ENCODE assay signal across 8 cellular contexts in genomic region chr11:67354314-67355022, GRCh38. TPM values are rescaled to one million over a fixed set of nuclear protein-coding genes. Genes with fewer than 3 reads are reported as not detected.
DNase-seq lines count a peak whose midpoint lies in the region; ATAC-seq, FAIRE-seq and TF ChIP-seq lines count a peak whose summit lies in the region.

No MANE protein-coding gene starts in this region.

- peak; percentile 59; the same call in 1 of the 2 replicates for TF ChIP-seq POLR2A in H54 (IDR thresholded peaks at IDR 0.05; ENCODE audit: low read depth, low read length)

- H3K36me3 Mint-ChIP-seq in T-cell = no peaks in the 10 kb centered on the region
- H3K36me3 Mint-ChIP-seq in naive thymus-derived CD4-positive, alpha-beta T cell = no peaks in the 10 kb centered on the region

- TF ChIP-seq CTCF in AG10803 (conservative IDR thresholded peaks at IDR 0.05; ENCODE audit: low read length) (peak; percentile 45), epithelial cell of proximal tubule (conservative IDR thresholded peaks at IDR 0.05; ENCODE audit: low read depth, low read length) (peak; percentile 16)

- intact Hi-C loops in naive thymus-derived CD4-positive, alpha-beta T cell (cut with micrococcal nuclease) = loop anchor here (5.0 to 10.0 kb wide), 2 partner anchors 67 to 450 kb away; partner anchors contain the start of gene ANKRD13D (in 1 of the 2)

- H3K4me1 ChIP-seq in naive thymus-derived CD4-positive, alpha-beta T cell (ENCODE audit: control insufficient read depth in 2 of 2, insufficient read depth in 2 of 2, low read length in 2 of 2) = peaks cover 30 to 45% of the 10 kb centered on the region in 2 donors

- no peak for ATAC-seq in T-cell (replicated peaks in 1 of 4)
- no peak for ATAC-seq in naive thymus-derived CD4-positive, alpha-beta T cell

- H3K9me3 ChIP-seq in naive thymus-derived CD4-positive, alpha-beta T cell (ENCODE audit: control insufficient read depth in 2 of 3, low read length in 3 of 3) = no peaks in the 10 kb centered on the region

- H3K9me3 Mint-ChIP-seq in T-cell = no peaks in the 10 kb centered on the region
- peaks cover 0 to 2% (median 0%) of the 10 kb centered on the region in 11 donors for H3K9me3 Mint-ChIP-seq in naive thymus-derived CD4-positive, alpha-beta T cell

- H3K4me3 ChIP-seq in AG10803 (ENCODE audit: low read length) (peak overlapping the region; percentile 55), epithelial cell of proximal tubule (ENCODE audit: low read depth, low read length) (peak overlapping the region; percentile 81)
- H3K4me3 ChIP-seq in naive thymus-derived CD4-positive, alpha-beta T cell (ENCODE audit: low read length) = no peak overlapping the region

- H3K27me3 Mint-ChIP-seq in T-cell = no peaks in the 10 kb centered on the region
- H3K27me3 Mint-ChIP-seq in naive thymus-derived CD4-positive, alpha-beta T cell = peaks cover 0 to 13% (median 0%) of the 10 kb centered on the region in 5 donors

- H3K36me3 ChIP-seq in naive thymus-derived CD4-positive, alpha-beta T cell (ENCODE audit: control insufficient read depth in 2 of 3, insufficient read depth in 3 of 3, low read length in 3 of 3) = peaks cover 0 to 3% (median 0%) of the 10 kb centered on the region in 3 experiments

- CTCF ChIA-PET in T-cell (lab: Charles Lee) = interaction anchor here (0.9 to 7.9 kb wide), 8 partner anchors 8 to 101 kb away, joined by 3 to 128 read pairs (median 10); partner anchors contain the start of genes CLCF1 (in 1 of the 2) and PPP1CA (in 1 of the 2)
- CTCF ChIA-PET in naive thymus-derived CD4-positive, alpha-beta T cell (lab: Charles Lee) = interaction anchor here (0.9 to 16.9 kb wide), 10 partner anchors 9 to 254 kb away, joined by 3 to 495 read pairs (median 5); partner anchors contain the start of genes CLCF1 and RAD9A

- H3K27me3 ChIP-seq in naive thymus-derived CD4-positive, alpha-beta T cell (ENCODE audit: control insufficient read depth in 2 of 2, insufficient read depth in 2 of 2, low read length in 2 of 2) = no peaks in the 10 kb centered on the region

- POLR2A ChIA-PET in T-cell (lab: Charles Lee) = interaction anchor here in 1 of 2 donors (0.5 to 0.7 kb wide), 3 partner anchors 9 to 232 kb away, joined by 3 read pairs; no protein-coding TSS in a partner anchor
- POLR2A ChIA-PET in naive thymus-derived CD4-positive, alpha-beta T cell (lab: Charles Lee) = interaction anchor here (0.6 to 17.2 kb wide), 17 partner anchors 11 to 276 kb away, joined by 3 to 272 read pairs (median 12); partner anchors contain the start of genes AIP, CLCF1, NUDT8 and PITPNM1

- peak overlapping the region; percentile 97 for H3K27ac ChIP-seq in naive thymus-derived CD4-positive, alpha-beta T cell (ENCODE audit: low read depth, low read length)

- peak; percentile 27 for FAIRE-seq in H54 (lab: Jason Lieb, UNC)

- DNase-seq in AG10803 (ENCODE audit: low read depth) (peak; percentile 91), H54 (ENCODE audit: insufficient read length, low spot score) (peak; percentile 88), T-cell (no peak), epithelial cell of proximal tubule (ENCODE audit: low read depth) (peak; percentile 93), NCI-H1048 (lab: John Stamatoyannopoulos, UW) (no peak), GF-D8 (lab: John Stamatoyannopoulos, UW) (no peak)
- DNase-seq in naive thymus-derived CD4-positive, alpha-beta T cell = no peak
- no peak for DNase-seq in stimulated activated CD4-positive, alpha-beta T cell treated with anti-CD3 and anti-CD28 coated beads, Interleukin-2, amount 100 ng/mL, for 48 hours

- peaks cover 48 to 69% (median 51%) of the 10 kb centered on the region in 3 donors for H3K4me1 Mint-ChIP-seq in T-cell
- H3K4me1 Mint-ChIP-seq in naive thymus-derived CD4-positive, alpha-beta T cell = peaks cover 21 to 55% (median 41%) of the 10 kb centered on the region in 7 donors

- peak overlapping the region; percentile 87 to 97 (median 96) for H3K4me3 Mint-ChIP-seq in T-cell
- H3K4me3 Mint-ChIP-seq in naive thymus-derived CD4-positive, alpha-beta T cell = peak overlapping the region; percentile 85 to 100 (median 97)

- H3K27ac Mint-ChIP-seq in T-cell = peak overlapping the region; percentile 97 to 100
- H3K27ac Mint-ChIP-seq in naive thymus-derived CD4-positive, alpha-beta T cell = peak overlapping the region; percentile 96 to 100 (median 99)

RNA-seq across cellular contexts. Expression of gene POLD4, which starts 1.1 kb away (rescaled TPM):
- total RNA-seq in T-cell (100 to 1,000 TPM in 2 of 5 donors, 10 to 100 TPM in 3; 55.1 to 107 (median 98.0) TPM), epithelial cell of proximal tubule (68.1 and 174 TPM in 2 replicates)
- total RNA-seq in naive thymus-derived CD4-positive, alpha-beta T cell = 100 to 1,000 TPM in 1 of 5 experiments, 10 to 100 TPM in 4; 59.9 to 104 (median 76.1) TPM
- 100 to 1,000 TPM in 1 of 2 donors, 10 to 100 TPM in 1; 98.9 to 116 TPM for polyA plus RNA-seq in naive thymus-derived CD4-positive, alpha-beta T cell

RNA-seq across cellular contexts. Expression of gene CLCF1, which starts 18.9 kb away (rescaled TPM):
- total RNA-seq in T-cell (1 to 10 TPM; 2.2 to 8.5 (median 4.1) TPM), epithelial cell of proximal tubule (23.8 and 44.6 TPM in 2 replicates)
- 1 to 10 TPM in 2 of 5 experiments, under 1 TPM in 3; 0.32 to 7.8 (median 0.70) TPM for total RNA-seq in naive thymus-derived CD4-positive, alpha-beta T cell
- not detected for polyA plus RNA-seq in naive thymus-derived CD4-positive, alpha-beta T cell

RNA-seq across cellular contexts. Expression of gene RAD9A, which starts 37.3 kb away (rescaled TPM):
- 10 to 100 TPM; 34.9 to 63.8 (median 56.2) TPM for total RNA-seq in T-cell
- total RNA-seq in epithelial cell of proximal tubule = 13.9 and 20.9 TPM in 2 replicates
- 10 to 100 TPM; 25.6 to 48.0 (median 45.0) TPM for total RNA-seq in naive thymus-derived CD4-positive, alpha-beta T cell
- polyA plus RNA-seq in naive thymus-derived CD4-positive, alpha-beta T cell = 1 to 10 TPM; 6.3 to 7.2 TPM

RNA-seq across cellular contexts. Expression of gene PPP1CA, which starts 47.2 kb away (rescaled TPM):
- total RNA-seq in T-cell = 100 to 1,000 TPM; 118 to 198 (median 186) TPM
- 359 and 365 TPM in 2 replicates for total RNA-seq in epithelial cell of proximal tubule
- total RNA-seq in naive thymus-derived CD4-positive, alpha-beta T cell = 100 to 1,000 TPM in 4 of 5 experiments, 10 to 100 TPM in 1; 83.0 to 339 (median 122) TPM
- polyA plus RNA-seq in naive thymus-derived CD4-positive, alpha-beta T cell = 100 to 1,000 TPM; 350 to 363 TPM

RNA-seq across cellular contexts. Expression of gene TBC1D10C, which starts 49.4 kb away (rescaled TPM):
- total RNA-seq in T-cell (100 to 1,000 TPM; 288 to 449 (median 436) TPM), epithelial cell of proximal tubule (0.14 and 0.17 TPM in 2 replicates)
- total RNA-seq in naive thymus-derived CD4-positive, alpha-beta T cell = 100 to 1,000 TPM; 243 to 425 (median 346) TPM
- 100 to 1,000 TPM; 225 to 366 TPM for polyA plus RNA-seq in naive thymus-derived CD4-positive, alpha-beta T cell

Comparison
In these comparisons a context has a peak if more than half of its experiments do, and no peak if none do; other contexts are left out.
1. DNase-seq: peak in AG10803 (single experiment), H54 (single experiment) and epithelial cell of proximal tubule (single experiment); none in T-cell (0 of 34), naive thymus-derived CD4-positive, alpha-beta T cell (0 of 9), NCI-H1048 (single experiment), GF-D8 (single experiment) and stimulated activated CD4-positive, alpha-beta T cell treated with anti-CD3 and anti-CD28 coated beads, Interleukin-2, amount 100 ng/mL, for 48 hours (0 of 2).